In genomic region chr19:58040751-58041525, GRCh38 we compare ENCODE assay signal across 25 cellular contexts. TPM values are rescaled to one million over a fixed set of nuclear protein-coding genes. Genes with fewer than 3 reads are reported as not detected.
DNase-seq lines count a peak whose midpoint lies in the region; ATAC-seq, FAIRE-seq and TF ChIP-seq lines count a peak whose summit lies in the region.
"Had no signal": no experiment of that assay in that cellular context is flagged by ENCODE, and none has a peak within 500 bp of the region (broad histone marks: within the 10 kb centered on the region; RNA-seq: fewer than 3 reads in every experiment).

No MANE protein-coding gene starts in this region.

- no peaks in the 10 kb centered on the region for H3K27me3 Mint-ChIP-seq in neural crest cell (ENCODE audit: low read depth)
- H3K27me3 Mint-ChIP-seq: CD4-positive, CD25-positive, alpha-beta regulatory T cell had no signal

- H3K9ac ChIP-seq in HepG2 (ENCODE audit: insufficient read depth, low read depth, low read length): no peak overlapping the region
- no peak overlapping the region for H3K9ac ChIP-seq in parathyroid adenoma
- H3K9ac ChIP-seq: BLaER1 had no signal

- H3K9me3 ChIP-seq in HepG2 (ENCODE audit: low read length) (peaks cover 36% of the 10 kb centered on the region), right lobe of liver (no peaks in the 10 kb centered on the region), parathyroid adenoma (ENCODE audit: control insufficient read depth, low read length) (no peaks in the 10 kb centered on the region), suprapubic skin (peaks cover 5% of the 10 kb centered on the region)

- ATAC-seq in HepG2 (no peak), right lobe of liver (no peak), GM19324 (IDR thresholded peaks at IDR 0.05; ENCODE audit: low FRiP score, unreplicated experiment) (no peak)
- ATAC-seq: CD8-positive, alpha-beta T cell; GM23338 had no signal

- POLR2A ChIA-PET in HepG2 (lab: Yijun Ruan, JAX): no interaction called here

- H3K9me3 Mint-ChIP-seq in neural crest cell: peaks cover 15% of the 10 kb centered on the region

- H3K27ac Mint-ChIP-seq in neural crest cell (ENCODE audit: unreplicated experiment): peak overlapping the region; percentile 43
- H3K27ac Mint-ChIP-seq: B cell; CD4-positive, CD25-positive, alpha-beta regulatory T cell; CD8-positive, alpha-beta T cell; GM23338 had no signal

- intact Hi-C loops in HepG2 (cut with micrococcal nuclease; ENCODE audit: unreplicated experiment) (no loop called here), right lobe of liver (cut with DNase I) (no loop called here)

- in situ Hi-C loops in HepG2 (cut with HindIII; ENCODE audit: extremely low pct_ligation_motif_present, low pct_unique_long_range_greater_than_20kb): no loop called here

- H3K27me3 ChIP-seq in HepG2 (ENCODE audit: control insufficient read depth in 1 of 2, insufficient read depth in 2 of 2, low read length in 2 of 2) (no peaks in the 10 kb centered on the region; a peak in 1 of 5 replicates), right lobe of liver (no peaks in the 10 kb centered on the region), parathyroid adenoma (ENCODE audit: control insufficient read depth, insufficient read depth, low read length) (no peaks in the 10 kb centered on the region), suprapubic skin (peaks cover 7% of the 10 kb centered on the region)
- H3K27me3 ChIP-seq: BLaER1 had no signal

- no TSS peak for BruUV-seq in HepG2 (replicated peaks; lab: Mats Ljungman, UMichigan)

- no peak overlapping the region for H3K4me3 ChIP-seq in HepG2 (replicated peaks in 1 of 3; ENCODE audit: insufficient read depth in 1 of 3, low read depth in 2 of 3, low read length in 3 of 3)
- H3K4me3 ChIP-seq in right lobe of liver: no peak overlapping the region
- no peak overlapping the region for H3K4me3 ChIP-seq in parathyroid adenoma (ENCODE audit: low read depth, low read length)
- H3K4me3 ChIP-seq in suprapubic skin: no peak overlapping the region
- H3K4me3 ChIP-seq: BLaER1, GM23338 had no signal

- no peak for TF ChIP-seq POLR2A in HepG2 (IDR thresholded peaks at IDR 0.05; ENCODE audit: insufficient read depth in 1 of 2, low read depth in 2 of 2, low read length in 2 of 2)
- TF ChIP-seq POLR2A in right lobe of liver (IDR thresholded peaks at IDR 0.05): no peak
- TF ChIP-seq POLR2A in suprapubic skin (IDR thresholded peaks at IDR 0.05): no peak

- no peak overlapping the region for H3K4me3 Mint-ChIP-seq in neural crest cell
- H3K4me3 Mint-ChIP-seq: B cell; CD4-positive, CD25-positive, alpha-beta regulatory T cell; CD8-positive, alpha-beta T cell; GM23338 had no signal

- H2AFZ ChIP-seq in HepG2 (ENCODE audit: low read length): no peak overlapping the region
- peak overlapping the region; percentile 66 for H2AFZ ChIP-seq in parathyroid adenoma
- H2AFZ ChIP-seq: GM23338 had no signal

- H3K4me2 ChIP-seq in HepG2 (ENCODE audit: low read depth, low read length) (no peak overlapping the region), parathyroid adenoma (ENCODE audit: low read length) (no peak overlapping the region)
- H3K4me2 ChIP-seq: BLaER1, GM23338 had no signal

- FAIRE-seq in HepG2 (lab: Jason Lieb, UNC): no peak
- FAIRE-seq: A204.1, G401.6, GM12892, GM19239, H54 had no signal

- H3K79me2 ChIP-seq in HepG2 (ENCODE audit: insufficient read depth, low read length): no peaks in the 10 kb centered on the region
- no peaks in the 10 kb centered on the region for H3K79me2 ChIP-seq in parathyroid adenoma

- no peak for DNase-seq in HepG2 (ENCODE audit: low spot score)
- DNase-seq in right lobe of liver: no peak
- DNase-seq in neural crest cell (ENCODE audit: low read depth, low spot score): no peak
- DNase-seq in ecto neural progenitor cell (ENCODE audit: low spot score): no peak
- no peak for DNase-seq in suprapubic skin (ENCODE audit: low spot score in 2 of 2)
- no peak for DNase-seq in iPS-NIHi11 (ENCODE audit: low spot score)
- DNase-seq: Caco-2; CD4-positive, CD25-positive, alpha-beta regulatory T cell; CD8-positive, alpha-beta T cell; DMS153; DND-41; HCEC 1CT had no signal

- TF ChIP-seq RAD21 in HepG2 (CRISPR knock-in tag; IDR thresholded peaks at IDR 0.05): no peak

- H3K36me3 Mint-ChIP-seq in neural crest cell (ENCODE audit: low read depth): peaks cover 10% of the 10 kb centered on the region

- peaks cover 7% of the 10 kb centered on the region for H3K4me1 Mint-ChIP-seq in neural crest cell
- H3K4me1 Mint-ChIP-seq: B cell; CD4-positive, CD25-positive, alpha-beta regulatory T cell had no signal

- H3K36me3 ChIP-seq in HepG2 (replicated peaks in 1 of 2; ENCODE audit: control insufficient read depth in 1 of 2, insufficient read depth in 2 of 2, low read length in 2 of 2): no peaks in the 10 kb centered on the region
- no peaks in the 10 kb centered on the region for H3K36me3 ChIP-seq in right lobe of liver
- H3K36me3 ChIP-seq in parathyroid adenoma (ENCODE audit: control insufficient read depth, insufficient read depth, low read length): no peaks in the 10 kb centered on the region
- H3K36me3 ChIP-seq in suprapubic skin: no peaks in the 10 kb centered on the region
- H3K36me3 ChIP-seq: BLaER1 had no signal

- CTCF ChIA-PET in HepG2 (lab: Yijun Ruan, JAX; ENCODE audit: low intra/inter-chr PET ratio, low total read pairs): no interaction called here

- no peaks in the 10 kb centered on the region for H4K20me1 ChIP-seq in HepG2 (ENCODE audit: insufficient read depth, low read length)
- H4K20me1 ChIP-seq: BLaER1 had no signal

- H3K27ac ChIP-seq in HepG2 (ENCODE audit: extremely low read length, insufficient read depth, low read length) (no peak overlapping the region), right lobe of liver (no peak overlapping the region), parathyroid adenoma (no peak overlapping the region), suprapubic skin (no peak overlapping the region)
- H3K27ac ChIP-seq: 22Rv1, BLaER1, C4-2B had no signal

- H3K4me1 ChIP-seq in HepG2 (ENCODE audit: insufficient read depth, low read length): peaks cover 8% of the 10 kb centered on the region; the same call in 1 of the 2 replicates
- H3K4me1 ChIP-seq in right lobe of liver: no peaks in the 10 kb centered on the region
- no peaks in the 10 kb centered on the region for H3K4me1 ChIP-seq in parathyroid adenoma
- H3K4me1 ChIP-seq in suprapubic skin: no peaks in the 10 kb centered on the region
- H3K4me1 ChIP-seq: Caco-2 had no signal

- WGBS in HepG2 (ENCODE audit: low lambda C conversion rate): 66% methylated on average over 16 of the region's 21 CpGs
- WGBS in right lobe of liver (ENCODE audit: insufficient coverage, low coverage, low lambda C conversion rate, missing lambda C conversion rate): 73% methylated on average over 5 of the region's 21 CpGs
- WGBS in suprapubic skin: 89% methylated on average over 21 of the region's 21 CpGs

- no peak for TF ChIP-seq EP300 in HepG2 (IDR thresholded peaks at IDR 0.05; ENCODE audit: low read depth in 2 of 2, low read length in 2 of 2)
- no peak for TF ChIP-seq EP300 in HepG2 (CRISPR knock-in tag; IDR thresholded peaks at IDR 0.05; ENCODE audit: borderline replicate concordance)
- TF ChIP-seq EP300 in suprapubic skin (IDR thresholded peaks at IDR 0.05): no peak

- no peak for TF ChIP-seq CTCF in HepG2 (CRISPR knock-in tag; IDR thresholded peaks at IDR 0.05)
- TF ChIP-seq CTCF in right lobe of liver (IDR thresholded peaks at IDR 0.05): no peak
- no peak for TF ChIP-seq CTCF in neural crest cell (conservative IDR thresholded peaks at IDR 0.05)
- TF ChIP-seq CTCF in parathyroid adenoma (IDR thresholded peaks at IDR 0.05): no peak
- no peak for TF ChIP-seq CTCF in suprapubic skin (IDR thresholded peaks at IDR 0.05)

RNA-seq across cellular contexts. Expression of gene ZSCAN1, which starts 7.1 kb away (rescaled TPM):
- not detected in 2 replicates for total RNA-seq in HepG2 (2016; rRNA removed; fragmentation: Illumina TruSeq; extraction: Trizol)
- not detected in 2 replicates for total RNA-seq in HepG2 (2016; cell fraction: cytosol; rRNA removed; fragmentation: Illumina TruSeq; extraction: Trizol; ENCODE audit: low read depth)
- total RNA-seq in HepG2 (2016; cell fraction: insoluble cytoplasmic fraction; rRNA removed; fragmentation: Illumina TruSeq; extraction: Trizol): not detected in 2 replicates
- not detected in 2 replicates for total RNA-seq in HepG2 (2016; cell fraction: membrane; rRNA removed; fragmentation: Illumina TruSeq; extraction: Trizol)
- not detected in 2 replicates for total RNA-seq in HepG2 (2016; cell fraction: nucleus; rRNA removed; fragmentation: Illumina TruSeq; extraction: Trizol)
- polyA plus RNA-seq in HepG2 (2011; rRNA removed): not detected in 2 replicates
- not detected in 2 replicates for polyA plus RNA-seq in HepG2 (2011; cell fraction: cytosol; rRNA removed)
- polyA plus RNA-seq in HepG2 (2011; cell fraction: nucleus; rRNA removed): not detected in 2 replicates
- not detected in 2 replicates for polyA plus RNA-seq in HepG2 (2012)
- not detected in 2 replicates for polyA plus RNA-seq in HepG2 (2016; cell fraction: cytosol; fragmentation: Illumina TruSeq; extraction: Trizol; ENCODE audit: low read depth)
- not detected in 2 replicates for polyA plus RNA-seq in HepG2 (2016; cell fraction: insoluble cytoplasmic fraction; fragmentation: Illumina TruSeq; extraction: Trizol; ENCODE audit: low read depth)
- not detected in 2 replicates for polyA plus RNA-seq in HepG2 (2016; cell fraction: membrane; fragmentation: Illumina TruSeq; extraction: Trizol; ENCODE audit: low read depth)
- not detected in 2 replicates for polyA plus RNA-seq in HepG2 (2016; cell fraction: nucleus; fragmentation: Illumina TruSeq; extraction: Trizol; ENCODE audit: insufficient read depth, low read depth)
- polyA minus RNA-seq in HepG2 (2011; rRNA and poly(A)+ RNA removed; ENCODE audit: low replicate concordance): not detected in 2 replicates
- polyA minus RNA-seq in HepG2 (2011; cell fraction: cytosol; rRNA and poly(A)+ RNA removed): not detected in 2 replicates
- polyA minus RNA-seq in HepG2 (2011; cell fraction: nucleus; rRNA and poly(A)+ RNA removed): not detected in 2 replicates
- total RNA-seq in right lobe of liver: not detected
- total RNA-seq in neural crest cell: 7.1 and 7.6 TPM in 2 replicates
- total RNA-seq in suprapubic skin: not detected
- total RNA-seq: B cell; Caco-2; CD4-positive, CD25-positive, alpha-beta regulatory T cell; CD8-positive, alpha-beta T cell had no signal
- polyA plus RNA-seq: AG04450; CD4-positive, CD25-positive, alpha-beta regulatory T cell had no signal

RNA-seq across cellular contexts. Expression of gene ZNF135, which starts 18.1 kb away (rescaled TPM):
- not detected in 2 replicates for total RNA-seq in HepG2 (2016; rRNA removed; fragmentation: Illumina TruSeq; extraction: Trizol)
- total RNA-seq in HepG2 (2016; cell fraction: cytosol; rRNA removed; fragmentation: Illumina TruSeq; extraction: Trizol; ENCODE audit: low read depth): not detected in 2 replicates
- total RNA-seq in HepG2 (2016; cell fraction: insoluble cytoplasmic fraction; rRNA removed; fragmentation: Illumina TruSeq; extraction: Trizol): not detected in 2 replicates
- not detected in 2 replicates for total RNA-seq in HepG2 (2016; cell fraction: membrane; rRNA removed; fragmentation: Illumina TruSeq; extraction: Trizol)
- not detected in 2 replicates for total RNA-seq in HepG2 (2016; cell fraction: nucleus; rRNA removed; fragmentation: Illumina TruSeq; extraction: Trizol)
- polyA plus RNA-seq in HepG2 (2011; rRNA removed): not detected in 2 replicates
- polyA plus RNA-seq in HepG2 (2011; cell fraction: cytosol; rRNA removed): not detected in 2 replicates
- polyA plus RNA-seq in HepG2 (2011; cell fraction: nucleus; rRNA removed): not detected in 2 replicates
- polyA plus RNA-seq in HepG2 (2012): not detected in 2 replicates
- not detected in 2 replicates for polyA plus RNA-seq in HepG2 (2016; cell fraction: cytosol; fragmentation: Illumina TruSeq; extraction: Trizol; ENCODE audit: low read depth)
- polyA plus RNA-seq in HepG2 (2016; cell fraction: insoluble cytoplasmic fraction; fragmentation: Illumina TruSeq; extraction: Trizol; ENCODE audit: low read depth): not detected in 2 replicates
- not detected in 2 replicates for polyA plus RNA-seq in HepG2 (2016; cell fraction: membrane; fragmentation: Illumina TruSeq; extraction: Trizol; ENCODE audit: low read depth)
- not detected in 2 replicates for polyA plus RNA-seq in HepG2 (2016; cell fraction: nucleus; fragmentation: Illumina TruSeq; extraction: Trizol; ENCODE audit: insufficient read depth, low read depth)
- not detected in 2 replicates for polyA minus RNA-seq in HepG2 (2011; rRNA and poly(A)+ RNA removed; ENCODE audit: low replicate concordance)
- not detected in 2 replicates for polyA minus RNA-seq in HepG2 (2011; cell fraction: cytosol; rRNA and poly(A)+ RNA removed)
- not detected in 2 replicates for polyA minus RNA-seq in HepG2 (2011; cell fraction: nucleus; rRNA and poly(A)+ RNA removed)
- total RNA-seq in right lobe of liver: under 1 TPM; 0.12 to 0.71 (median 0.32) TPM
- 6.0 and 6.3 TPM in 2 replicates for total RNA-seq in neural crest cell
- total RNA-seq in suprapubic skin: 10 to 100 TPM in 2 of 4 donors, 1 to 10 TPM in 2; 4.6 to 12.4 (median 7.7) TPM
- total RNA-seq: Caco-2 had no signal

RNA-seq across cellular contexts. Expression of gene ZNF606, which starts 38.3 kb away (rescaled TPM):
- total RNA-seq in HepG2 (2016; rRNA removed; fragmentation: Illumina TruSeq; extraction: Trizol): 8.4 and 14.8 TPM in 2 replicates
- total RNA-seq in HepG2 (2016; cell fraction: cytosol; rRNA removed; fragmentation: Illumina TruSeq; extraction: Trizol; ENCODE audit: low read depth): 3.4 and 6.5 TPM in 2 replicates
- 9.2 and 12.8 TPM in 2 replicates for total RNA-seq in HepG2 (2016; cell fraction: insoluble cytoplasmic fraction; rRNA removed; fragmentation: Illumina TruSeq; extraction: Trizol)
- total RNA-seq in HepG2 (2016; cell fraction: membrane; rRNA removed; fragmentation: Illumina TruSeq; extraction: Trizol): 5.1 and 5.2 TPM in 2 replicates
- 17.7 and 20.4 TPM in 2 replicates for total RNA-seq in HepG2 (2016; cell fraction: nucleus; rRNA removed; fragmentation: Illumina TruSeq; extraction: Trizol)
- 4.2 and 5.2 TPM in 2 replicates for polyA plus RNA-seq in HepG2 (2011; rRNA removed)
- polyA plus RNA-seq in HepG2 (2011; cell fraction: cytosol; rRNA removed): 2.9 TPM in 2 replicates
- 19.5 and 22.3 TPM in 2 replicates for polyA plus RNA-seq in HepG2 (2011; cell fraction: nucleus; rRNA removed)
- polyA plus RNA-seq in HepG2 (2012): 4.3 and 4.9 TPM in 2 replicates
- 0.43 and 0.54 TPM in 2 replicates for polyA plus RNA-seq in HepG2 (2016; cell fraction: cytosol; fragmentation: Illumina TruSeq; extraction: Trizol; ENCODE audit: low read depth)
- polyA plus RNA-seq in HepG2 (2016; cell fraction: insoluble cytoplasmic fraction; fragmentation: Illumina TruSeq; extraction: Trizol; ENCODE audit: low read depth): 5.8 and 6.1 TPM in 2 replicates
- 1.8 and 2.1 TPM in 2 replicates for polyA plus RNA-seq in HepG2 (2016; cell fraction: membrane; fragmentation: Illumina TruSeq; extraction: Trizol; ENCODE audit: low read depth)
- polyA plus RNA-seq in HepG2 (2016; cell fraction: nucleus; fragmentation: Illumina TruSeq; extraction: Trizol; ENCODE audit: insufficient read depth, low read depth): 24.9 and 25.4 TPM in 2 replicates
- 2.4 and 12.4 TPM in 2 replicates for polyA minus RNA-seq in HepG2 (2011; rRNA and poly(A)+ RNA removed; ENCODE audit: low replicate concordance)
- 2.8 and 3.8 TPM in 2 replicates for polyA minus RNA-seq in HepG2 (2011; cell fraction: cytosol; rRNA and poly(A)+ RNA removed)
- polyA minus RNA-seq in HepG2 (2011; cell fraction: nucleus; rRNA and poly(A)+ RNA removed): 31.4 and 33.7 TPM in 2 replicates
- total RNA-seq in right lobe of liver: 1 to 10 TPM; 3.1 to 7.1 (median 5.0) TPM
- total RNA-seq in neural crest cell: 38.1 and 41.5 TPM in 2 replicates
- total RNA-seq in suprapubic skin: 10 to 100 TPM in 3 of 4 donors, 1 to 10 TPM in 1; 4.0 to 21.9 (median 14.3) TPM

RNA-seq across cellular contexts. Expression of gene ZSCAN18, which starts 57.1 kb away (rescaled TPM):
- not detected in 2 replicates for total RNA-seq in HepG2 (2016; rRNA removed; fragmentation: Illumina TruSeq; extraction: Trizol)
- total RNA-seq in HepG2 (2016; cell fraction: cytosol; rRNA removed; fragmentation: Illumina TruSeq; extraction: Trizol; ENCODE audit: low read depth): not detected in 2 replicates
- total RNA-seq in HepG2 (2016; cell fraction: insoluble cytoplasmic fraction; rRNA removed; fragmentation: Illumina TruSeq; extraction: Trizol): not detected in 2 replicates
- not detected in 2 replicates for total RNA-seq in HepG2 (2016; cell fraction: membrane; rRNA removed; fragmentation: Illumina TruSeq; extraction: Trizol)
- total RNA-seq in HepG2 (2016; cell fraction: nucleus; rRNA removed; fragmentation: Illumina TruSeq; extraction: Trizol): not detected in 2 replicates
- 0.10 TPM in 1 of 2 replicates, not detected in the other for polyA plus RNA-seq in HepG2 (2011; rRNA removed)
- not detected in 2 replicates for polyA plus RNA-seq in HepG2 (2011; cell fraction: cytosol; rRNA removed)
- polyA plus RNA-seq in HepG2 (2011; cell fraction: nucleus; rRNA removed): not detected in 2 replicates
- not detected in 2 replicates for polyA plus RNA-seq in HepG2 (2012)
- not detected in 2 replicates for polyA plus RNA-seq in HepG2 (2016; cell fraction: cytosol; fragmentation: Illumina TruSeq; extraction: Trizol; ENCODE audit: low read depth)
- polyA plus RNA-seq in HepG2 (2016; cell fraction: insoluble cytoplasmic fraction; fragmentation: Illumina TruSeq; extraction: Trizol; ENCODE audit: low read depth): not detected in 2 replicates
- polyA plus RNA-seq in HepG2 (2016; cell fraction: membrane; fragmentation: Illumina TruSeq; extraction: Trizol; ENCODE audit: low read depth): not detected in 2 replicates
- not detected in 2 replicates for polyA plus RNA-seq in HepG2 (2016; cell fraction: nucleus; fragmentation: Illumina TruSeq; extraction: Trizol; ENCODE audit: insufficient read depth, low read depth)
- polyA minus RNA-seq in HepG2 (2011; rRNA and poly(A)+ RNA removed; ENCODE audit: low replicate concordance): not detected in 2 replicates
- polyA minus RNA-seq in HepG2 (2011; cell fraction: cytosol; rRNA and poly(A)+ RNA removed): not detected in 2 replicates
- polyA minus RNA-seq in HepG2 (2011; cell fraction: nucleus; rRNA and poly(A)+ RNA removed): not detected in 2 replicates
- total RNA-seq in right lobe of liver: 10 to 100 TPM in 4 of 6 experiments, 1 to 10 TPM in 2; 6.3 to 17.1 (median 10.7) TPM
- total RNA-seq in neural crest cell: 56.6 and 58.8 TPM in 2 replicates
- total RNA-seq in suprapubic skin: 10 to 100 TPM; 33.0 to 52.8 (median 48.9) TPM
- total RNA-seq: Caco-2 had no signal
